Comparison of ENCODE assay signal across 7 cellular contexts in the genomic region with DNA sequence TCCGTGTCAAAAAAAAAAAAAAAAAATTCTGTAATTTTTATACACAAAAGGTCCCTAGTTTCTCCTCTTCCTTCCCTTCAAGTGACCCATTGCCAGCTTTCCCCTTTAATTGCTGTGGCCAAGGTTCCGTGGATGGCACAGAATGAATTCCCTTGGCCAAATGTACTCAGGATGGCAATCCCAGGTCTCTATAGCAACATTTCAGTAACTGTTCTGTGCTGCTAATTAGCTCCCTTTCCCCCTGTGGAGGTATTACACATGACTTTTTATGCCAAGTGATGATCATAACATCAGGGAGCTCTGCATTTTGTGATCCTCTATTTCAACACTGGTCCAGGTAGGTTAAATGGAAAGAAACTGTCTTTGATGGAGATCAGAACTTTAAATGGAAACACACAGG. TPM values are rescaled to one million over a fixed set of nuclear protein-coding genes. Genes with fewer than 3 reads are reported as not detected.
"Had no signal": no experiment of that assay in that cellular context is flagged by ENCODE, and none has a peak within 500 bp of the region (broad histone marks: within the 10 kb centered on the region; RNA-seq: fewer than 3 reads in every experiment).

Gene OR4F6, plus strand, starts transcription at position 301 of the 400 bp plus-strand sequence. CDS start 2,211 bp downstream, outside the sequence.

- ATAC-seq: HepG2, K562 had no signal

- H3K9me3 Mint-ChIP-seq: IgD-negative memory B cell had no signal

- H3K27ac Mint-ChIP-seq: IgD-negative memory B cell had no signal

- H3K4me3 ChIP-seq: K562 had no signal

- DNase-seq: KBM-7 had no signal

- FAIRE-seq: HepG2, HTR-8/SVneo, K562 had no signal

- H3K27ac ChIP-seq: HL-60 had no signal

- H3K36me3 Mint-ChIP-seq: IgD-negative memory B cell had no signal

RNA-seq across cellular contexts. Expression of gene OR4F6, which starts in this region (rescaled TPM):
- total RNA-seq: HepG2, HT-29, K562 had no signal
- polyA plus RNA-seq: HepG2, IgD-negative memory B cell, K562 had no signal
